ENCODE assay signal across 8 cellular contexts in the genomic region with DNA sequence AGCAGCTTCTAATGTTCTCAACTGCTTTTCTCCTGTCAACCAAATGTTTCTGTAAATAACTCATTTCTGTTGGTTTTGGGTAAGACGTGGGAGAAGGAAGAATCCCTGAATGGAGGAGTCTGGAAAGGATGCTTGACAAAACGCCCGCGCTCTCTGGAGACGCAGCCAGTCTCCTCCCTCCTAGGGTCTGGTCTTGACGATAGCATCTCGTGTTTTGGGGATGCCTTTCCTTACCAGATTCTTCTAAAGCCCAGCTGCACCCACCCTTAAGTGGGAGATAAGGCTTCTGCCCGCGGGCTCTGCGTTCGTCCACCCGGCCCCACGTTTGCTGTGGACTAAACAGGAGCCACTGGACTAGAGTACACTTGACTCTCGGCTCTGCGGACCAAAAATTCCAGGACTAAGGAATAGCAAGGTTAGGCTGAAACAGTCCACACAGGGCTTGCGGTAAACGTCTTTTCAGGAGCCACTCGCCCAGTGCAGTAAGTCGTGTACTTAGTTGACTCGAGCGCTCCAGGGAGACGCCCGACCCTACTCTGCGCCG. TPM values are rescaled to one million over a fixed set of nuclear protein-coding genes. Genes with fewer than 3 reads are reported as not detected.
DNase-seq lines count a peak whose midpoint lies in the region; ATAC-seq and TF ChIP-seq lines count a peak whose summit lies in the region.

No MANE protein-coding gene starts in this region.

- H3K36me3 Mint-ChIP-seq in GM23338 (ENCODE audit: low read depth) = peaks cover 10% of the 10 kb centered on the region
- no peaks in the 10 kb centered on the region for H3K36me3 Mint-ChIP-seq in activated naive CD8-positive, alpha-beta T cell treated with anti-CD3 and anti-CD28 coated beads, Interleukin-2, amount 10 ng/mL, durations not matched to agents 7 days and 5 days

- H3K27ac Mint-ChIP-seq in GM23338 = peak overlapping the region; percentile 59; the same call in 1 of the 2 replicates
- H3K27ac Mint-ChIP-seq in activated naive CD8-positive, alpha-beta T cell treated with anti-CD3 and anti-CD28 coated beads, Interleukin-2, amount 10 ng/mL, durations not matched to agents 7 days and 5 days = no peak overlapping the region

- H3K4me1 ChIP-seq in GM23338 (ENCODE audit: insufficient read depth) = no peaks in the 10 kb centered on the region
- peaks cover 52% of the 10 kb centered on the region for H3K4me1 ChIP-seq in left ventricle myocardium inferior
- peaks cover 4% of the 10 kb centered on the region for H3K4me1 ChIP-seq in prostate gland (replicated peaks)

- no peak for TF ChIP-seq POLR2A in prostate gland (IDR thresholded peaks at IDR 0.05)

- H3K4me3 Mint-ChIP-seq in GM23338 = peak overlapping the region; percentile 93
- peak overlapping the region; percentile 81 for H3K4me3 Mint-ChIP-seq in activated naive CD8-positive, alpha-beta T cell treated with anti-CD3 and anti-CD28 coated beads, Interleukin-2, amount 10 ng/mL, durations not matched to agents 7 days and 5 days

- no peaks in the 10 kb centered on the region for H3K79me2 ChIP-seq in GM23338 (replicated peaks; ENCODE audit: insufficient read depth)

- peaks cover 5% of the 10 kb centered on the region; the same call in 1 of the 3 replicates for H3K4me1 Mint-ChIP-seq in GM23338
- peaks cover 7% of the 10 kb centered on the region for H3K4me1 Mint-ChIP-seq in activated naive CD8-positive, alpha-beta T cell treated with anti-CD3 and anti-CD28 coated beads, Interleukin-2, amount 10 ng/mL, durations not matched to agents 7 days and 5 days

- peaks cover 14% of the 10 kb centered on the region for H3K27me3 Mint-ChIP-seq in GM23338 (ENCODE audit: insufficient read depth, low read depth, poor library complexity)
- H3K27me3 Mint-ChIP-seq in activated naive CD8-positive, alpha-beta T cell treated with anti-CD3 and anti-CD28 coated beads, Interleukin-2, amount 10 ng/mL, durations not matched to agents 7 days and 5 days = peaks cover 19% of the 10 kb centered on the region

- no peaks in the 10 kb centered on the region for H3K9me3 ChIP-seq in left ventricle myocardium inferior (replicated peaks)
- H3K9me3 ChIP-seq in prostate gland = no peaks in the 10 kb centered on the region

- H3K9me3 Mint-ChIP-seq in GM23338 = no peaks in the 10 kb centered on the region
- no peaks in the 10 kb centered on the region for H3K9me3 Mint-ChIP-seq in activated naive CD8-positive, alpha-beta T cell treated with anti-CD3 and anti-CD28 coated beads, Interleukin-2, amount 10 ng/mL, durations not matched to agents 7 days and 5 days

- H3K9me2 ChIP-seq in GM23338 (ENCODE audit: insufficient read depth) = peaks cover 6% of the 10 kb centered on the region; the same call in 1 of the 2 replicates

- peak overlapping the region; percentile 90 for H3K4me2 ChIP-seq in GM23338

- 0 out of 2 replicates have a peak overlapping the region, but pooled peaks have one; percentile 8 for H3K27ac ChIP-seq in GM23338 (ENCODE audit: low read depth)
- peak overlapping the region; percentile 99 for H3K27ac ChIP-seq in left ventricle myocardium inferior (replicated peaks)
- peak overlapping the region; percentile 90 to 94 for H3K27ac ChIP-seq in prostate gland

- intact Hi-C loops in left ventricle myocardium inferior (cut with micrococcal nuclease) (no loop called here), prostate gland (cut with DNase I) (loop anchor here (5.0 kb wide), 1 partner anchor 247 kb away; the partner anchor contains the start of gene CDK20)

- ATAC-seq in GM23338 (peak; percentile 39), GM21515 (IDR thresholded peaks at IDR 0.05; ENCODE audit: unreplicated experiment) (no peak)
- no peak for ATAC-seq in activated naive CD8-positive, alpha-beta T cell treated with anti-CD3 and anti-CD28 coated beads, Interleukin-2, amount 10 ng/mL, durations not matched to agents 7 days and 5 days (ENCODE audit: low read depth)

- peak overlapping the region; percentile 69 for H3K4me3 ChIP-seq in GM23338
- peak overlapping the region; percentile 90 for H3K4me3 ChIP-seq in left ventricle myocardium inferior
- peak overlapping the region; percentile 57 to 62 for H3K4me3 ChIP-seq in prostate gland

- no peaks in the 10 kb centered on the region for H4K20me1 ChIP-seq in GM23338 (replicated peaks; ENCODE audit: insufficient read depth)

- WGBS in prostate gland = 7% methylated on average over 25 of the region's 25 CpGs

- TF ChIP-seq CTCF in GM23338 (conservative IDR thresholded peaks at IDR 0.05; ENCODE audit: low read depth in 2 of 2) (no peak), left ventricle myocardium inferior (IDR thresholded peaks at IDR 0.05; ENCODE audit: borderline replicate concordance) (no peak), prostate gland (IDR thresholded peaks at IDR 0.05) (no peak)

- H2AFZ ChIP-seq in GM23338 = peak overlapping the region; percentile 98

- POLR2A ChIA-PET in activated naive CD8-positive, alpha-beta T cell treated with anti-CD3 and anti-CD28 coated beads, Interleukin-2, amount 10 ng/mL, durations not matched to agents 7 days and 5 days (lab: Charles Lee) = interaction anchor here (1.3 kb wide), 1 partner anchor 16 kb away, joined by 4 read pairs; no protein-coding TSS in a partner anchor

- H3F3A ChIP-seq in GM23338 (replicated peaks; ENCODE audit: low read depth) = no peaks in the 10 kb centered on the region

- H3K27me3 ChIP-seq in GM23338 (ENCODE audit: insufficient read depth) (peaks cover 7% of the 10 kb centered on the region), left ventricle myocardium inferior (ENCODE audit: low read depth) (no peaks in the 10 kb centered on the region), prostate gland (replicated peaks; ENCODE audit: insufficient read depth) (no peaks in the 10 kb centered on the region)

- DNase-seq in GM23338 (ENCODE audit: low spot score) (peak; percentile 69), left ventricle myocardium inferior (peak; percentile 40), prostate gland (ENCODE audit: low spot score) (no peak), amniotic stem cell (lab: John Stamatoyannopoulos, UW) (no peak), NCI-H1092 (lab: John Stamatoyannopoulos, UW) (no peak), NCI-H524 treated with DMSO at 0.1 percent for 48 hours (lab: John Stamatoyannopoulos, UW) (no peak)
- DNase-seq in activated naive CD8-positive, alpha-beta T cell treated with anti-CD3 and anti-CD28 coated beads, Interleukin-2, amount 10 ng/mL, durations not matched to agents 7 days and 5 days = no peak

- no peaks in the 10 kb centered on the region for H3K36me3 ChIP-seq in GM23338 (ENCODE audit: insufficient read depth)
- peaks cover 33% of the 10 kb centered on the region for H3K36me3 ChIP-seq in left ventricle myocardium inferior
- no peaks in the 10 kb centered on the region for H3K36me3 ChIP-seq in prostate gland

TF ChIP-seq in GM23338, 12 proteins besides CTCF, POLR2A, EP300 and RAD21 (continues in another document):
- no peak for TF ChIP-seq ZNF114 (CRISPR knock-in tag; IDR thresholded peaks at IDR 0.05)
- no peak for TF ChIP-seq JUNB (IDR thresholded peaks at IDR 0.05; ENCODE audit: unreplicated experiment)
- TF ChIP-seq NANOG (IDR thresholded peaks at IDR 0.05; ENCODE audit: borderline replicate concordance) = no peak
- TF ChIP-seq STAT1 (IDR thresholded peaks at IDR 0.05; ENCODE audit: unreplicated experiment) = no peak
- no peak for TF ChIP-seq POLR2AphosphoS5 (IDR thresholded peaks at IDR 0.05; ENCODE audit: low read depth)
- TF ChIP-seq REST (IDR thresholded peaks at IDR 0.05; ENCODE audit: unreplicated experiment) = no peak
- TF ChIP-seq EZH2 (IDR thresholded peaks at IDR 0.05; ENCODE audit: low read depth, unreplicated experiment) = no peak
- no peak for TF ChIP-seq CREB1 (CRISPR knock-in tag; IDR thresholded peaks at IDR 0.05; ENCODE audit: low read depth)
- no peak for TF ChIP-seq EZH2phosphoT487 (IDR thresholded peaks at IDR 0.05; ENCODE audit: unreplicated experiment)
- TF ChIP-seq ETS1 (IDR thresholded peaks at IDR 0.05) = no peak

RNA-seq across cellular contexts. Expression of gene CTSL, which starts 0.5 kb away (rescaled TPM):
- total RNA-seq in GM23338 (2014; rRNA removed; shearing (Covaris generic)) = 30.4 and 34.5 TPM in 2 replicates
- 34.5 and 35.3 TPM in 2 replicates for polyA plus RNA-seq in GM23338 (2016; fragmentation: Nextera tagmentation; extraction: Ambion mirVana)
- total RNA-seq in activated naive CD8-positive, alpha-beta T cell treated with anti-CD3 and anti-CD28 coated beads, Interleukin-2, amount 10 ng/mL, durations not matched to agents 7 days and 5 days = 10 to 100 TPM; 18.3 to 18.4 TPM
- total RNA-seq in left ventricle myocardium inferior = 116 TPM
- 10 to 100 TPM; 87.3 to 90.1 TPM for total RNA-seq in prostate gland

Comparison
In these comparisons a context has a peak if more than half of its experiments do, and no peak if none do; other contexts are left out.
1. DNase-seq: peak in GM23338 (single experiment) and left ventricle myocardium inferior (single experiment); none in activated naive CD8-positive, alpha-beta T cell treated with anti-CD3 and anti-CD28 coated beads, Interleukin-2, amount 10 ng/mL, durations not matched to agents 7 days and 5 days (single experiment), prostate gland (single experiment), amniotic stem cell (single experiment), NCI-H1092 (single experiment) and NCI-H524 treated with DMSO at 0.1 percent for 48 hours (single experiment).
2. H3K27ac ChIP-seq: peak in every context shown above with its lines; median percentile 99 in left ventricle myocardium inferior; 92 in prostate gland; 8 in GM23338.
3. Peak in every context shown above with its lines, with median percentiles within 50 percentile points of each other: H3K4me3 ChIP-seq.